In the genomic region with DNA sequence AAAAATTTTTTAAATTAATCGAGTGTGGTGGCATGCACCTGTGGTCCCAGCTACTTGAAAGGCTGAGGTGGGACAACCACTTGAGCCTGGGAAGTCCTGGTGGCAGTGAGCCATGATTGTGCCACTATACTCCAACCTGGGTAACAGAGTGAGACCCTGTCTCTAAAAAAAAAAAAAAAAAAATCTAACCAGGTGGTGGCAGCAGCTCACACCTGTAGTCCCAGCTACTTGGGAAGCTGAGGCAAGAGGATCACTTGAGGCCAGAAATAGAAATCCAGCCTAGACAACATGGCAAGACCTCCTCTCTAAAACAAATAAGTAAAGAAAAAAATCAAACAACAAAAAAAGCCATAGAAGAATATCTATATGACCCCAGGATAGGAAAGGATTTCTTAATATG, we compare ENCODE assay signal across 1 cellular context.
TF ChIP-seq lines count a peak whose summit lies in the region.

No MANE protein-coding gene starts in this region.

TF ChIP-seq in H1, 55 proteins besides CTCF, POLR2A, EP300 and RAD21 (continued from another document):
- TF ChIP-seq YY1 (IDR thresholded peaks at IDR 0.05; ENCODE audit: low read depth, low read length) (no peak), RFX5 (IDR thresholded peaks at IDR 0.05; ENCODE audit: borderline replicate concordance, low read depth, low read length) (no peak), JUND (IDR thresholded peaks at IDR 0.05; ENCODE audit: low read length) (no peak), CTBP2 (IDR thresholded peaks at IDR 0.05; ENCODE audit: borderline replicate concordance, insufficient read depth, insufficient read length, low read length) (no peak), GABPA (IDR thresholded peaks at IDR 0.05; ENCODE audit: borderline replicate concordance, insufficient read depth, low read length) (no peak), CHD1 (IDR thresholded peaks at IDR 0.05; ENCODE audit: low read depth, low read length) (no peak), CHD2 (IDR thresholded peaks at IDR 0.05; ENCODE audit: low read length) (no peak), CBX5 (IDR thresholded peaks at IDR 0.05; ENCODE audit: low read depth, low read length) (no peak), ZNF274 (IDR thresholded peaks at IDR 0.05; ENCODE audit: borderline replicate concordance, extremely low read depth, low read length) (no peak)
